Comparison of ENCODE assay signal across 1 cellular context in the genomic region with DNA sequence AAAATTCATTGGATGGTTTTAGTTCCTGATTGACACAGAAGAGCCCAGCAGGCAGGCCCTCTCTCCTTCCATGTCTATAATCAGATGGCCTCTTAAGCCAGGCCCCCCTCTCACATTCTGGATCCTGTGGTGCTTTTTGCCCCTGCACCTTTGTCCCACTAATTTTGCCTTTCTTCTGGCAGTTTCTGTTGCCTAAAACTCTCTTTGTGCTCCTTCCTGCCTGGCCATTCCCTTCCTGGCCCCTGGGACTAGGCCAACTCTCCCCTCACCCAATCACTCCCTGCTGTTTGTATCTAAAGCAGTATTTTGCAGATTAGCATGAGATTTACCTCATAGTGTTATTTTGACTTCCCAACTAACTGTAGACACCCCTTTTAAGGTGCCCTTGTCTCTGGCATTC.
TF ChIP-seq lines count a peak whose summit lies in the region.

No MANE protein-coding gene starts in this region.

TF ChIP-seq in GM23338, 12 proteins besides CTCF, POLR2A, EP300 and RAD21 (continued from another document):
- TF ChIP-seq, protein P1, sequence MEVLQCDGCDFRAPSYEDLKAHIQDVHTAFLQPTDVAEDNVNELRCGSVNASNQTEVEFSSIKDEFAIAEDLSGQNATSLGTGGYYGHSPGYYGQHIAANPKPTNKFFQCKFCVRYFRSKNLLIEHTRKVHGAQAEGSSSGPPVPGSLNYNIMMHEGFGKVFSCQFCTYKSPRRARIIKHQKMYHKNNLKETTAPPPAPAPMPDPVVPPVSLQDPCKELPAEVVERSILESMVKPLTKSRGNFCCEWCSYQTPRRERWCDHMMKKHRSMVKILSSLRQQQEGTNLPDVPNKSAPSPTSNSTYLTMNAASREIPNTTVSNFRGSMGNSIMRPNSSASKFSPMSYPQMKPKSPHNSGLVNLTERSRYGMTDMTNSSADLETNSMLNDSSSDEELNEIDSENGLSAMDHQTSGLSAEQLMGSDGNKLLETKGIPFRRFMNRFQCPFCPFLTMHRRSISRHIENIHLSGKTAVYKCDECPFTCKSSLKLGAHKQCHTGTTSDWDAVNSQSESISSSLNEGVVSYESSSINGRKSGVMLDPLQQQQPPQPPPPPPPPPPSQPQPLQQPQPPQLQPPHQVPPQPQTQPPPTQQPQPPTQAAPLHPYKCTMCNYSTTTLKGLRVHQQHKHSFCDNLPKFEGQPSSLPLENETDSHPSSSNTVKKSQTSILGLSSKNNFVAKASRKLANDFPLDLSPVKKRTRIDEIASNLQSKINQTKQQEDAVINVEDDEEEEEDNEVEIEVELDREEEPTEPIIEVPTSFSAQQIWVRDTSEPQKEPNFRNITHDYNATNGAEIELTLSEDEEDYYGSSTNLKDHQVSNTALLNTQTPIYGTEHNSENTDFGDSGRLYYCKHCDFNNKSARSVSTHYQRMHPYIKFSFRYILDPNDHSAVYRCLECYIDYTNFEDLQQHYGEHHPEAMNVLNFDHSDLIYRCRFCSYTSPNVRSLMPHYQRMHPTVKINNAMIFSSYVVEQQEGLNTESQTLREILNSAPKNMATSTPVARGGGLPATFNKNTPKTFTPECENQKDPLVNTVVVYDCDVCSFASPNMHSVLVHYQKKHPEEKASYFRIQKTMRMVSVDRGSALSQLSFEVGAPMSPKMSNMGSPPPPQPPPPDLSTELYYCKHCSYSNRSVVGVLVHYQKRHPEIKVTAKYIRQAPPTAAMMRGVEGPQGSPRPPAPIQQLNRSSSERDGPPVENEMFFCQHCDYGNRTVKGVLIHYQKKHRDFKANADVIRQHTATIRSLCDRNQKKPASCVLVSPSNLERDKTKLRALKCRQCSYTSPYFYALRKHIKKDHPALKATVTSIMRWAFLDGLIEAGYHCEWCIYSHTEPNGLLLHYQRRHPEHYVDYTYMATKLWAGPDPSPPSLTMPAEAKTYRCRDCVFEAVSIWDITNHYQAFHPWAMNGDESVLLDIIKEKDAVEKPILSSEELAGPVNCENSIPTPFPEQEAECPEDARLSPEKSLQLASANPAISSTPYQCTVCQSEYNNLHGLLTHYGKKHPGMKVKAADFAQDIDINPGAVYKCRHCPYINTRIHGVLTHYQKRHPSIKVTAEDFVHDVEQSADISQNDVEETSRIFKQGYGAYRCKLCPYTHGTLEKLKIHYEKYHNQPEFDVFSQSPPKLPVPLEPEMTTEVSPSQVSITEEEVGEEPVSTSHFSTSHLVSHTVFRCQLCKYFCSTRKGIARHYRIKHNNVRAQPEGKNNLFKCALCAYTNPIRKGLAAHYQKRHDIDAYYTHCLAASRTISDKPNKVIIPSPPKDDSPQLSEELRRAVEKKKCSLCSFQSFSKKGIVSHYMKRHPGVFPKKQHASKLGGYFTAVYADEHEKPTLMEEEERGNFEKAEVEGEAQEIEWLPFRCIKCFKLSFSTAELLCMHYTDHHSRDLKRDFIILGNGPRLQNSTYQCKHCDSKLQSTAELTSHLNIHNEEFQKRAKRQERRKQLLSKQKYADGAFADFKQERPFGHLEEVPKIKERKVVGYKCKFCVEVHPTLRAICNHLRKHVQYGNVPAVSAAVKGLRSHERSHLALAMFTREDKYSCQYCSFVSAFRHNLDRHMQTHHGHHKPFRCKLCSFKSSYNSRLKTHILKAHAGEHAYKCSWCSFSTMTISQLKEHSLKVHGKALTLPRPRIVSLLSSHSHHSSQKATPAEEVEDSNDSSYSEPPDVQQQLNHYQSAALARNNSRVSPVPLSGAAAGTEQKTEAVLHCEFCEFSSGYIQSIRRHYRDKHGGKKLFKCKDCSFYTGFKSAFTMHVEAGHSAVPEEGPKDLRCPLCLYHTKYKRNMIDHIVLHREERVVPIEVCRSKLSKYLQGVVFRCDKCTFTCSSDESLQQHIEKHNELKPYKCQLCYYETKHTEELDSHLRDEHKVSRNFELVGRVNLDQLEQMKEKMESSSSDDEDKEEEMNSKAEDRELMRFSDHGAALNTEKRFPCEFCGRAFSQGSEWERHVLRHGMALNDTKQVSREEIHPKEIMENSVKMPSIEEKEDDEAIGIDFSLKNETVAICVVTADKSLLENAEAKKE (CRISPR knock-in tag; IDR thresholded peaks at IDR 0.05): no peak
- TF ChIP-seq, protein P2, sequence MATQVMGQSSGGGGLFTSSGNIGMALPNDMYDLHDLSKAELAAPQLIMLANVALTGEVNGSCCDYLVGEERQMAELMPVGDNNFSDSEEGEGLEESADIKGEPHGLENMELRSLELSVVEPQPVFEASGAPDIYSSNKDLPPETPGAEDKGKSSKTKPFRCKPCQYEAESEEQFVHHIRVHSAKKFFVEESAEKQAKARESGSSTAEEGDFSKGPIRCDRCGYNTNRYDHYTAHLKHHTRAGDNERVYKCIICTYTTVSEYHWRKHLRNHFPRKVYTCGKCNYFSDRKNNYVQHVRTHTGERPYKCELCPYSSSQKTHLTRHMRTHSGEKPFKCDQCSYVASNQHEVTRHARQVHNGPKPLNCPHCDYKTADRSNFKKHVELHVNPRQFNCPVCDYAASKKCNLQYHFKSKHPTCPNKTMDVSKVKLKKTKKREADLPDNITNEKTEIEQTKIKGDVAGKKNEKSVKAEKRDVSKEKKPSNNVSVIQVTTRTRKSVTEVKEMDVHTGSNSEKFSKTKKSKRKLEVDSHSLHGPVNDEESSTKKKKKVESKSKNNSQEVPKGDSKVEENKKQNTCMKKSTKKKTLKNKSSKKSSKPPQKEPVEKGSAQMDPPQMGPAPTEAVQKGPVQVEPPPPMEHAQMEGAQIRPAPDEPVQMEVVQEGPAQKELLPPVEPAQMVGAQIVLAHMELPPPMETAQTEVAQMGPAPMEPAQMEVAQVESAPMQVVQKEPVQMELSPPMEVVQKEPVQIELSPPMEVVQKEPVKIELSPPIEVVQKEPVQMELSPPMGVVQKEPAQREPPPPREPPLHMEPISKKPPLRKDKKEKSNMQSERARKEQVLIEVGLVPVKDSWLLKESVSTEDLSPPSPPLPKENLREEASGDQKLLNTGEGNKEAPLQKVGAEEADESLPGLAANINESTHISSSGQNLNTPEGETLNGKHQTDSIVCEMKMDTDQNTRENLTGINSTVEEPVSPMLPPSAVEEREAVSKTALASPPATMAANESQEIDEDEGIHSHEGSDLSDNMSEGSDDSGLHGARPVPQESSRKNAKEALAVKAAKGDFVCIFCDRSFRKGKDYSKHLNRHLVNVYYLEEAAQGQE (IDR thresholded peaks at IDR 0.05; ENCODE audit: unreplicated experiment): no peak
- TF ChIP-seq NANOG (IDR thresholded peaks at IDR 0.05; ENCODE audit: borderline replicate concordance): no peak
- TF ChIP-seq CREB1 (CRISPR knock-in tag; IDR thresholded peaks at IDR 0.05; ENCODE audit: low read depth): no peak
- TF ChIP-seq EZH2phosphoT487 (IDR thresholded peaks at IDR 0.05; ENCODE audit: unreplicated experiment): no peak
- TF ChIP-seq ZNF114 (CRISPR knock-in tag; IDR thresholded peaks at IDR 0.05): no peak
- TF ChIP-seq ZNF331 (CRISPR knock-in tag; IDR thresholded peaks at IDR 0.05; ENCODE audit: low read depth): no peak
- no peak for TF ChIP-seq JUNB (IDR thresholded peaks at IDR 0.05; ENCODE audit: unreplicated experiment)
